31 cellular contexts compared by ENCODE assay signal in the genomic region with DNA sequence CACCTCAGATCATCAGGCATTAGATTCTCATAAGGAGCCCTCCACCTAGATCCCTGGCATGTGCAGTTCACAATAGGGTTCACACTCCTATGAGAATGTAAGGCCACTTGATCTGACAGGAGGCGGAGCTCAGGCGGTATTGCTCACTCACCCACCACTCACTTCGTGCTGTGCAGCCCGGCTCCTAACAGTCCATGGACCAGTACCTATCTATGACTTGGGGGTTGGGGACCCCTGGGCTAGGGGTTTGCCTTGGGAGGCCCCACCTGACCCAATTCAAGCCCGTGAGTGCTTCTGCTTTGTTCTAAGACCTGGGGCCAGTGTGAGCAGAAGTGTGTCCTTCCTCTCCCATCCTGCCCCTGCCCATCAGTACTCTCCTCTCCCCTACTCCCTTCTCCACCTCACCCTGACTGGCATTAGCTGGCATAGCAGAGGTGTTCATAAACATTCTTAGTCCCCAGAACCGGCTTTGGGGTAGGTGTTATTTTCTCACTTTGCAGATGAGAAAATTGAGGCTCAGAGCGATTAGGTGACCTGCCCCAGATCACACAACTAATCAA. TPM values are rescaled to one million over a fixed set of nuclear protein-coding genes. Genes with fewer than 3 reads are reported as not detected.
"Had no signal": no experiment of that assay in that cellular context is flagged by ENCODE, and none has a peak within 500 bp of the region (broad histone marks: within the 10 kb centered on the region; RNA-seq: fewer than 3 reads in every experiment).

No MANE protein-coding gene starts in this region.

- H3K4me3 ChIP-seq: colonic mucosa, esophagus muscularis mucosa, gastroesophageal sphincter, heart right ventricle, lung, mucosa of descending colon, ovary, thoracic aorta, tibial nerve, upper lobe of right lung, uterus had no signal

- H3K27ac Mint-ChIP-seq: memory B cell; mesothelial cell of epicardium; naive thymus-derived CD4-positive, alpha-beta T cell; stimulated activated naive B cell treated with anti-CD40 and anti-IgM and Interleukin-4, amounts not matched to agents 10 μg/mL and 1 μg/mL and 100 μg/mL, for 72 hours; stimulated activated naive CD8-positive, alpha-beta T cell treated with anti-CD3 and anti-CD28 coated beads, Interleukin-15, Interleukin-2, amounts not matched to agents 100 ng/mL and 50 ng/mL, for 24 hours had no signal

- H3K4me3 Mint-ChIP-seq: central memory CD8-positive, alpha-beta T cell; memory B cell; mesothelial cell of epicardium; naive thymus-derived CD4-positive, alpha-beta T cell; stimulated activated naive B cell treated with anti-CD40 and anti-IgM and Interleukin-4, amounts not matched to agents 10 μg/mL and 1 μg/mL and 100 μg/mL, for 72 hours; stimulated activated naive CD8-positive, alpha-beta T cell treated with anti-CD3 and anti-CD28 coated beads, Interleukin-15, Interleukin-2, amounts not matched to agents 100 ng/mL and 50 ng/mL, for 24 hours had no signal

- H3K36me3 ChIP-seq: colonic mucosa, esophagus muscularis mucosa, gastroesophageal sphincter, heart right ventricle, ovary, thoracic aorta, tibial nerve, upper lobe of right lung, uterus had no signal

- H3K36me3 Mint-ChIP-seq: memory B cell; mesothelial cell of epicardium; naive thymus-derived CD4-positive, alpha-beta T cell; stimulated activated naive B cell treated with anti-CD40 and anti-IgM and Interleukin-4, amounts not matched to agents 10 μg/mL and 1 μg/mL and 100 μg/mL, for 72 hours had no signal

- H3K9me3 Mint-ChIP-seq: central memory CD8-positive, alpha-beta T cell; memory B cell; mesothelial cell of epicardium; naive thymus-derived CD4-positive, alpha-beta T cell; stimulated activated naive B cell treated with anti-CD40 and anti-IgM and Interleukin-4, amounts not matched to agents 10 μg/mL and 1 μg/mL and 100 μg/mL, for 72 hours; stimulated activated naive CD8-positive, alpha-beta T cell treated with anti-CD3 and anti-CD28 coated beads, Interleukin-15, Interleukin-2, amounts not matched to agents 100 ng/mL and 50 ng/mL, for 24 hours had no signal

- H3K4me1 ChIP-seq: foreskin keratinocyte had no signal

- H3K9me3 ChIP-seq: colonic mucosa, esophagus muscularis mucosa, gastroesophageal sphincter, heart right ventricle, mucosa of descending colon, ovary, thoracic aorta, tibial nerve, upper lobe of right lung, uterus had no signal

- DNase-seq: colonic mucosa; dermis blood vessel endothelial cell; effector memory CD4-positive, alpha-beta T cell; foreskin keratinocyte; heart right ventricle; hypothalamus; left ventricle myocardium superior; mucosa of descending colon; naive thymus-derived CD4-positive, alpha-beta T cell; occipital lobe; ovary; stimulated activated naive B cell treated with anti-CD40 and anti-IgM and Interleukin-4, amounts not matched to agents 10 μg/mL and 1 μg/mL and 100 μg/mL, for 72 hours; upper lobe of right lung; uterus had no signal

- H3K27me3 ChIP-seq: colonic mucosa, esophagus muscularis mucosa, foreskin keratinocyte, gastroesophageal sphincter, heart right ventricle, ovary, tibial nerve, upper lobe of right lung, uterus had no signal

- ATAC-seq: foreskin keratinocyte; gastroesophageal sphincter; heart right ventricle; left ventricle myocardium superior; mucosa of descending colon; naive thymus-derived CD4-positive, alpha-beta T cell; sciatic nerve; stimulated activated naive B cell treated with anti-CD40 and anti-IgM and Interleukin-4, amounts not matched to agents 10 μg/mL and 1 μg/mL and 100 μg/mL, for 72 hours; upper lobe of right lung had no signal

- H3K27me3 Mint-ChIP-seq: central memory CD8-positive, alpha-beta T cell; stimulated activated naive CD8-positive, alpha-beta T cell treated with anti-CD3 and anti-CD28 coated beads, Interleukin-15, Interleukin-2, amounts not matched to agents 100 ng/mL and 50 ng/mL, for 24 hours had no signal

- H3K27ac ChIP-seq: colonic mucosa, esophagus muscularis mucosa, foreskin keratinocyte, gastroesophageal sphincter, heart right ventricle, ovary, thoracic aorta, tibial nerve, upper lobe of right lung, uterus had no signal

RNA-seq across cellular contexts. Expression of gene APOC3, which starts 2.2 kb away (rescaled TPM):
- total RNA-seq: chondrocyte; dermis blood vessel endothelial cell; endothelial cell of umbilical vein; epithelial cell of proximal tubule; esophagus muscularis mucosa; fibroblast of lung; foreskin keratinocyte; left ventricle myocardium superior; mesothelial cell of epicardium; naive thymus-derived CD4-positive, alpha-beta T cell; occipital lobe; sciatic nerve; skeletal muscle tissue; thoracic aorta; tibial nerve; upper lobe of right lung had no signal
- polyA plus RNA-seq: endothelial cell of umbilical vein; fibroblast of lung; foreskin keratinocyte; keratinocyte; naive thymus-derived CD4-positive, alpha-beta T cell; neural cell; ovary had no signal

RNA-seq across cellular contexts. Expression of gene APOA1, which starts 5.6 kb away (rescaled TPM):
- total RNA-seq: chondrocyte, endothelial cell of umbilical vein, epithelial cell of proximal tubule, fibroblast of lung, foreskin keratinocyte, thoracic aorta had no signal
- polyA plus RNA-seq: endothelial cell of umbilical vein; foreskin keratinocyte; keratinocyte; naive thymus-derived CD4-positive, alpha-beta T cell; neural cell had no signal

RNA-seq across cellular contexts. Expression of gene APOA4, which starts 8.8 kb away (rescaled TPM):
- total RNA-seq: chondrocyte; colonic mucosa; dermis blood vessel endothelial cell; endothelial cell of umbilical vein; epithelial cell of proximal tubule; fibroblast of lung; foreskin keratinocyte; left ventricle myocardium superior; lung; mesothelial cell of epicardium; mucosa of descending colon; naive thymus-derived CD4-positive, alpha-beta T cell; occipital lobe; sciatic nerve; tibial nerve; upper lobe of right lung; uterus had no signal
- polyA plus RNA-seq: endothelial cell of umbilical vein; fibroblast of lung; foreskin keratinocyte; keratinocyte; naive thymus-derived CD4-positive, alpha-beta T cell; neural cell had no signal

RNA-seq across cellular contexts. Expression of gene APOA5, which starts 40.2 kb away (rescaled TPM):
- total RNA-seq: chondrocyte; dermis blood vessel endothelial cell; endothelial cell of umbilical vein; epithelial cell of proximal tubule; esophagus muscularis mucosa; fibroblast of lung; foreskin keratinocyte; gastroesophageal sphincter; heart right ventricle; left ventricle myocardium superior; mesothelial cell of epicardium; mucosa of descending colon; naive thymus-derived CD4-positive, alpha-beta T cell; occipital lobe; sciatic nerve; skeletal muscle tissue; thoracic aorta; tibial nerve; upper lobe of right lung; uterus had no signal
- polyA plus RNA-seq: endothelial cell of umbilical vein; fibroblast of lung; foreskin keratinocyte; heart right ventricle; keratinocyte; naive thymus-derived CD4-positive, alpha-beta T cell; neural cell; ovary had no signal
